11 cellular contexts compared by ENCODE assay signal in the genomic region with DNA sequence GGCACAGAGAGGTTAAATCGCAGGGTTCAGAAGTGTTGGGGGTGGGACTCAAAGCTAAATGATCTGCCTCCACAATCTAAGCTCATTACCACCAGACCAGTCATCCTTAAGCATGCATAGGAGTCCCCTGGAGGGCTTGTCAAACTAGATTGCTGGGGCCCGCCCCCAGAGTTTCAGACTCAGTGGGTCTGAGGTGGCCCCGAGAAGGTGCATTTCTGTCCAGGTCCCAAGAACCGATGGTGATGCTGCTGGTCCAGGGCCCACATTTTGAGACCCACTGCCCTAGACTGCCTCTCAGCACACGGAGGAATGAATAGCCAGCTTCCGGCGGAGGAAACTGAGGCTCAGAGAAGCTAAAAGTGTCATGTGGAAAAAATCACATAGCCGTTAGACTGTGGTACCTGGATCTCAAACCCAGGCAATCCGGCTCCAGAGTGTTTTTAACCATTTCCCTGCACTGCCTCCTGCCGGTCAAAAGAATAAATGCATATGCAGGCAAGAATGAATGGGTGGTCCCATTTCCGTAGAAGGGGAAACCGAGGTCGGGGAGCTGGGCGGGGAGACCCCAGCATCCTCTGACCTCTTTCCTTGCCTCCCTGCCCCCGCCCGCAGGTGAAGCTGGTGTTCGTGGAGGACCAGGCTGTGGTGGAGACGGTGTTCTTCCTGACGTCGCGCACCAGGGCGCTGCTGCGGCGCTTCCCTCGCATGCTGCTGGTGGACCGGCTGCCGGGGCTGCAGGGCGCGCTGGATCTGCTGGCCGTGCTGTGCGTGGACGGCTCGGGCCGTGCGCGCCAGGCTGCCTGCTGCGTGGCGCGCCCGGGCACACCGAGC. TPM values are rescaled to one million over a fixed set of nuclear protein-coding genes. Genes with fewer than 3 reads are reported as not detected.
DNase-seq lines count a peak whose midpoint lies in the region; ATAC-seq and TF ChIP-seq lines count a peak whose summit lies in the region.
"Had no signal": no experiment of that assay in that cellular context is flagged by ENCODE, and none has a peak within 500 bp of the region (broad histone marks: within the 10 kb centered on the region; RNA-seq: fewer than 3 reads in every experiment).

No MANE protein-coding gene starts in this region.

- H3K9me3 ChIP-seq in RWPE2 (ENCODE audit: severe bottlenecking), result no peaks in the 10 kb centered on the region
- H3K9me3 ChIP-seq: mucosa of descending colon, suprapubic skin had no signal

- DNase-seq in activated effector memory CD4-positive, alpha-beta T cell treated with anti-CD3 and anti-CD28 coated beads, Interleukin-2, amount 50 U/mL, for 16 hours, result peak; percentile 68
- DNase-seq in activated effector memory CD4-positive, alpha-beta T cell treated with Interleukin-2 at 50 U/mL for 16 hours, result no peak
- DNase-seq in RWPE2 (ENCODE audit: low spot score) (no peak), epithelial cell of proximal tubule (ENCODE audit: low read depth) (no peak), DMS114 treated with DMSO at 0.1 percent for 48 hours (lab: John Stamatoyannopoulos, UW; ENCODE audit: unreplicated experiment) (no peak), NCI-H510A (lab: John Stamatoyannopoulos, UW) (no peak), GOT3 (lab: John Stamatoyannopoulos, UW) (no peak)
- DNase-seq in stimulated activated naive CD8-positive, alpha-beta T cell treated with anti-CD3 and anti-CD28 coated beads, Interleukin-15, Interleukin-2, amounts not matched to agents 100 U/mL and 50 U/mL, for 24 hours, result peak; percentile 51
- DNase-seq: DMS79 had no signal

- no peak overlapping the region for H3K27ac ChIP-seq in RWPE2 (ENCODE audit: poor library complexity, severe bottlenecking)
- H3K27ac ChIP-seq: suprapubic skin had no signal

- TF ChIP-seq CTCF in RWPE2 (IDR thresholded peaks at IDR 0.05; ENCODE audit: poor library complexity, severe bottlenecking), result peak; percentile 18
- peak; percentile 61 for TF ChIP-seq CTCF in epithelial cell of proximal tubule (conservative IDR thresholded peaks at IDR 0.05; ENCODE audit: low read depth, low read length)

- ATAC-seq in RWPE2 (ENCODE audit: low read depth), result no peak
- ATAC-seq in stimulated activated naive CD8-positive, alpha-beta T cell treated with anti-CD3 and anti-CD28 coated beads, Interleukin-15, Interleukin-2, amounts not matched to agents 100 U/mL and 50 U/mL, for 24 hours, result no peak
- ATAC-seq: mucosa of descending colon had no signal

- H3K36me3 ChIP-seq in RWPE2 (ENCODE audit: low read depth), result no peaks in the 10 kb centered on the region; the same call in 1 of the 2 replicates
- H3K36me3 ChIP-seq: suprapubic skin had no signal

- H3K4me3 ChIP-seq in RWPE2 (ENCODE audit: severe bottlenecking), result no peak overlapping the region
- H3K4me3 ChIP-seq in epithelial cell of proximal tubule (ENCODE audit: low read depth, low read length), result no peak overlapping the region
- H3K4me3 ChIP-seq: mucosa of descending colon, suprapubic skin had no signal

- H3K27me3 ChIP-seq in RWPE2 (ENCODE audit: insufficient read depth, poor library complexity, severe bottlenecking), result no peaks in the 10 kb centered on the region
- H3K27me3 ChIP-seq: suprapubic skin had no signal

- H3K4me1 ChIP-seq in RWPE2 (ENCODE audit: insufficient read depth, poor library complexity, severe bottlenecking), result no peaks in the 10 kb centered on the region

RNA-seq across cellular contexts. Expression of gene ZSWIM9, which starts 23.8 kb away (rescaled TPM):
- total RNA-seq in epithelial cell of proximal tubule, result 1.6 and 2.8 TPM in 2 replicates

RNA-seq across cellular contexts. Expression of gene LIG1, which starts 24.1 kb away (rescaled TPM):
- 77.4 and 81.9 TPM in 2 replicates for total RNA-seq in epithelial cell of proximal tubule

Comparison
In these comparisons a context has a peak if more than half of its experiments do, and no peak if none do; other contexts are left out.
1. DNase-seq: peak in activated effector memory CD4-positive, alpha-beta T cell treated with anti-CD3 and anti-CD28 coated beads, Interleukin-2, amount 50 U/mL, for 16 hours (single experiment) and stimulated activated naive CD8-positive, alpha-beta T cell treated with anti-CD3 and anti-CD28 coated beads, Interleukin-15, Interleukin-2, amounts not matched to agents 100 U/mL and 50 U/mL, for 24 hours (single experiment); none in activated effector memory CD4-positive, alpha-beta T cell treated with Interleukin-2 at 50 U/mL for 16 hours (single experiment), RWPE2 (single experiment), epithelial cell of proximal tubule (single experiment), DMS114 treated with DMSO at 0.1 percent for 48 hours (single experiment), NCI-H510A (single experiment) and GOT3 (single experiment).